Comparison of ENCODE assay signal across 1 cellular context in the genomic region with DNA sequence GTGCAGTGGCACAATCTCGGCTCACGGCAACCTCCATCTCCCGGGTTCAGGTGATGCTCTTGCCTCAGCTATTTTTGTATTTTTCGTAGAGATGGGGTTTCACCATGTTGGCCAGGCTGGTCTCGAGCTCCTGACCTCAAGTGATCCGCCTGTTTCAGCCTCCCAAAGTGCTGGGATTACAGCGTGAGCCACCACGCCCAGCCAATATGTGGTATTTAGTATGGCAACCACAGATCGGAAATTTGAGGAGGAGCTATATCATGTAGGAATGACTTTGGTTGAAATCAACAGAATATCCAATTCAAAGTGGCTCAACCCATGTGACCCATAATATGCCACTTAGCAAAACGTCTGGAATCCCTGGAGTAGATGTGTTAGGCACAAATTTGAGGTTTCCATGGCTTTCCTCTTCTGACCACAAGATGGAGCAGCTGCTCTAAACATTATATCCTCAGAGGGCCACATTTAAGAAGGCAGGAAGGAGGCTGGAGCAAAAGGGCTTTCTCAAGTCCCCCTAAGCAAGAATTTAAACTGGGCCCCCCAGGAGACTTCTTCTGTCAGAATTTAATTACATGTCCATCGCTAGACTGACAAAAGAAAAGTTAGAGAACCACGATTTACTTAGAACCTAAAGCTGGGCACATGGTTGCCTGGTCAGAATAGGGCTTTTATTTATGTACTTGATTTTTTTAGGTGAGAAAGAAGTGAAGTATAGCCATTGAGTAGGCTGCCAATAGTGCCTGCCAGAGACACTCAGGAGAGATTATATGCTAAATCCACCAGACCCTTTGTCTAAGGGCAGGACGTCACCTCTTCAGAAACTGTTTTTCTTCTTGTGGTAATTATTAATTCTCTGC.
TF ChIP-seq lines count a peak whose summit lies in the region.

No MANE protein-coding gene starts in this region.

TF ChIP-seq in K562, 482 proteins besides CTCF, POLR2A, EP300 and RAD21 (continued from another document and continues in another):
- TF ChIP-seq, protein P1, sequence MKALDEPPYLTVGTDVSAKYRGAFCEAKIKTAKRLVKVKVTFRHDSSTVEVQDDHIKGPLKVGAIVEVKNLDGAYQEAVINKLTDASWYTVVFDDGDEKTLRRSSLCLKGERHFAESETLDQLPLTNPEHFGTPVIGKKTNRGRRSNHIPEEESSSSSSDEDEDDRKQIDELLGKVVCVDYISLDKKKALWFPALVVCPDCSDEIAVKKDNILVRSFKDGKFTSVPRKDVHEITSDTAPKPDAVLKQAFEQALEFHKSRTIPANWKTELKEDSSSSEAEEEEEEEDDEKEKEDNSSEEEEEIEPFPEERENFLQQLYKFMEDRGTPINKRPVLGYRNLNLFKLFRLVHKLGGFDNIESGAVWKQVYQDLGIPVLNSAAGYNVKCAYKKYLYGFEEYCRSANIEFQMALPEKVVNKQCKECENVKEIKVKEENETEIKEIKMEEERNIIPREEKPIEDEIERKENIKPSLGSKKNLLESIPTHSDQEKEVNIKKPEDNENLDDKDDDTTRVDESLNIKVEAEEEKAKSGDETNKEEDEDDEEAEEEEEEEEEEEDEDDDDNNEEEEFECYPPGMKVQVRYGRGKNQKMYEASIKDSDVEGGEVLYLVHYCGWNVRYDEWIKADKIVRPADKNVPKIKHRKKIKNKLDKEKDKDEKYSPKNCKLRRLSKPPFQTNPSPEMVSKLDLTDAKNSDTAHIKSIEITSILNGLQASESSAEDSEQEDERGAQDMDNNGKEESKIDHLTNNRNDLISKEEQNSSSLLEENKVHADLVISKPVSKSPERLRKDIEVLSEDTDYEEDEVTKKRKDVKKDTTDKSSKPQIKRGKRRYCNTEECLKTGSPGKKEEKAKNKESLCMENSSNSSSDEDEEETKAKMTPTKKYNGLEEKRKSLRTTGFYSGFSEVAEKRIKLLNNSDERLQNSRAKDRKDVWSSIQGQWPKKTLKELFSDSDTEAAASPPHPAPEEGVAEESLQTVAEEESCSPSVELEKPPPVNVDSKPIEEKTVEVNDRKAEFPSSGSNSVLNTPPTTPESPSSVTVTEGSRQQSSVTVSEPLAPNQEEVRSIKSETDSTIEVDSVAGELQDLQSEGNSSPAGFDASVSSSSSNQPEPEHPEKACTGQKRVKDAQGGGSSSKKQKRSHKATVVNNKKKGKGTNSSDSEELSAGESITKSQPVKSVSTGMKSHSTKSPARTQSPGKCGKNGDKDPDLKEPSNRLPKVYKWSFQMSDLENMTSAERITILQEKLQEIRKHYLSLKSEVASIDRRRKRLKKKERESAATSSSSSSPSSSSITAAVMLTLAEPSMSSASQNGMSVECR (CRISPR knock-in tag; IDR thresholded peaks at IDR 0.05) = no peak
- TF ChIP-seq CEBPB (tag; IDR thresholded peaks at IDR 0.05) (no peak), JUND (IDR thresholded peaks at IDR 0.05; ENCODE audit: borderline replicate concordance, low read depth, low read length) (no peak; the same call in 1 of the 2 replicates), JUND (tag; IDR thresholded peaks at IDR 0.05; ENCODE audit: borderline replicate concordance, low read depth, low read length) (no peak), ZNF717 (CRISPR knock-in tag; IDR thresholded peaks at IDR 0.05) (no peak), SAP30 (IDR thresholded peaks at IDR 0.05; ENCODE audit: borderline replicate concordance, insufficient read depth, low read depth, low read length, poor library complexity, severe bottlenecking) (no peak), ZNF280B (CRISPR knock-in tag; IDR thresholded peaks at IDR 0.05) (no peak), CCNT2 (IDR thresholded peaks at IDR 0.05; ENCODE audit: borderline replicate concordance, extremely low read depth, insufficient read length, low read depth, low read length) (no peak), SOX6 (IDR thresholded peaks at IDR 0.05) (no peak), SMC3 (conservative IDR thresholded peaks at IDR 0.05; ENCODE audit: insufficient read depth, low read depth, low read length) (peak; percentile 91), STAT5A (IDR thresholded peaks at IDR 0.05; ENCODE audit: borderline replicate concordance, low read length) (no peak), PHF8 (IDR thresholded peaks at IDR 0.05; ENCODE audit: borderline replicate concordance, low read length) (no peak), ZNF444 (CRISPR knock-in tag; IDR thresholded peaks at IDR 0.05) (no peak), TAL1 (IDR thresholded peaks at IDR 0.05) (no peak), ZNF134 (CRISPR knock-in tag; conservative IDR thresholded peaks at IDR 0.05) (no peak), NFATC3 (IDR thresholded peaks at IDR 0.05) (no peak), ATF3 (IDR thresholded peaks at IDR 0.05) (no peak), ATF3 (CRISPR knock-in tag; conservative IDR thresholded peaks at IDR 0.05) (0 out of 2 replicates have a peak, but pooled peaks have one; percentile 68), NFYB (IDR thresholded peaks at IDR 0.05; ENCODE audit: extremely low read depth, insufficient read length) (no peak), ZBTB33 (CRISPR knock-in tag; IDR thresholded peaks at IDR 0.05) (0 out of 2 replicates have a peak, but pooled peaks have one; percentile 47), E2F4 (CRISPR knock-in tag; IDR thresholded peaks at IDR 0.05; ENCODE audit: low read depth) (no peak), ZNF76 (CRISPR knock-in tag; IDR thresholded peaks at IDR 0.05; ENCODE audit: borderline replicate concordance) (no peak), ASH1L (IDR thresholded peaks at IDR 0.05; ENCODE audit: borderline replicate concordance, low read depth, partially characterized antibody) (no peak), WHSC1 (IDR thresholded peaks at IDR 0.05; ENCODE audit: low read length) (no peak), CC2D1A (IDR thresholded peaks at IDR 0.05) (peak; percentile 48; the same call in 1 of the 2 replicates), RB1 (IDR thresholded peaks at IDR 0.05; ENCODE audit: low read depth) (0 out of 2 replicates have a peak, but pooled peaks have one; percentile 32), GATAD2B (IDR thresholded peaks at IDR 0.05; ENCODE audit: borderline replicate concordance) (peak; percentile 17; the same call in 1 of the 2 replicates), CBX8 (IDR thresholded peaks at IDR 0.05; ENCODE audit: borderline replicate concordance, extremely low read depth, low read depth, low read length, poor library complexity, severe bottlenecking) (no peak), NR1H2 (CRISPR knock-in tag; IDR thresholded peaks at IDR 0.05) (no peak), GATAD2A (IDR thresholded peaks at IDR 0.05) (no peak), SMARCA4 (IDR thresholded peaks at IDR 0.05) (no peak), ZNF324 (CRISPR knock-in tag; IDR thresholded peaks at IDR 0.05) (no peak), ARID2 (IDR thresholded peaks at IDR 0.05) (0 out of 2 replicates have a peak, but pooled peaks have one; percentile 41), HDAC2 (IDR thresholded peaks at IDR 0.05) (no peak)
- TF ChIP-seq, protein P2, sequence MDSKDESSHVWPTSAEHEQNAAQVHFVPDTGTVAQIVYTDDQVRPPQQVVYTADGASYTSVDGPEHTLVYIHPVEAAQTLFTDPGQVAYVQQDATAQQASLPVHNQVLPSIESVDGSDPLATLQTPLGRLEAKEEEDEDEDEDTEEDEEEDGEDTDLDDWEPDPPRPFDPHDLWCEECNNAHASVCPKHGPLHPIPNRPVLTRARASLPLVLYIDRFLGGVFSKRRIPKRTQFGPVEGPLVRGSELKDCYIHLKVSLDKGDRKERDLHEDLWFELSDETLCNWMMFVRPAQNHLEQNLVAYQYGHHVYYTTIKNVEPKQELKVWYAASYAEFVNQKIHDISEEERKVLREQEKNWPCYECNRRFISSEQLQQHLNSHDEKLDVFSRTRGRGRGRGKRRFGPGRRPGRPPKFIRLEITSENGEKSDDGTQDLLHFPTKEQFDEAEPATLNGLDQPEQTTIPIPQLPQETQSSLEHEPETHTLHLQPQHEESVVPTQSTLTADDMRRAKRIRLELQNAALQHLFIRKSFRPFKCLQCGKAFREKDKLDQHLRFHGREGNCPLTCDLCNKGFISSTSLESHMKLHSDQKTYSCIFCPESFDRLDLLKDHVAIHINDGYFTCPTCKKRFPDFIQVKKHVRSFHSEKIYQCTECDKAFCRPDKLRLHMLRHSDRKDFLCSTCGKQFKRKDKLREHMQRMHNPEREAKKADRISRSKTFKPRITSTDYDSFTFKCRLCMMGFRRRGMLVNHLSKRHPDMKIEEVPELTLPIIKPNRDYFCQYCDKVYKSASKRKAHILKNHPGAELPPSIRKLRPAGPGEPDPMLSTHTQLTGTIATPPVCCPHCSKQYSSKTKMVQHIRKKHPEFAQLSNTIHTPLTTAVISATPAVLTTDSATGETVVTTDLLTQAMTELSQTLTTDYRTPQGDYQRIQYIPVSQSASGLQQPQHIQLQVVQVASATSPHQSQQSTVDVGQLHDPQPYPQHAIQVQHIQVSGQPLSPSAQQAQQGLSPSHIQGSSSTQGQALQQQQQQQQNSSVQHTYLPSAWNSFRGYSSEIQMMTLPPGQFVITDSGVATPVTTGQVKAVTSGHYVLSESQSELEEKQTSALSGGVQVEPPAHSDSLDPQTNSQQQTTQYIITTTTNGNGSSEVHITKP (IDR thresholded peaks at IDR 0.05; ENCODE audit: partially characterized antibody) = no peak
- TF ChIP-seq, protein P3, sequence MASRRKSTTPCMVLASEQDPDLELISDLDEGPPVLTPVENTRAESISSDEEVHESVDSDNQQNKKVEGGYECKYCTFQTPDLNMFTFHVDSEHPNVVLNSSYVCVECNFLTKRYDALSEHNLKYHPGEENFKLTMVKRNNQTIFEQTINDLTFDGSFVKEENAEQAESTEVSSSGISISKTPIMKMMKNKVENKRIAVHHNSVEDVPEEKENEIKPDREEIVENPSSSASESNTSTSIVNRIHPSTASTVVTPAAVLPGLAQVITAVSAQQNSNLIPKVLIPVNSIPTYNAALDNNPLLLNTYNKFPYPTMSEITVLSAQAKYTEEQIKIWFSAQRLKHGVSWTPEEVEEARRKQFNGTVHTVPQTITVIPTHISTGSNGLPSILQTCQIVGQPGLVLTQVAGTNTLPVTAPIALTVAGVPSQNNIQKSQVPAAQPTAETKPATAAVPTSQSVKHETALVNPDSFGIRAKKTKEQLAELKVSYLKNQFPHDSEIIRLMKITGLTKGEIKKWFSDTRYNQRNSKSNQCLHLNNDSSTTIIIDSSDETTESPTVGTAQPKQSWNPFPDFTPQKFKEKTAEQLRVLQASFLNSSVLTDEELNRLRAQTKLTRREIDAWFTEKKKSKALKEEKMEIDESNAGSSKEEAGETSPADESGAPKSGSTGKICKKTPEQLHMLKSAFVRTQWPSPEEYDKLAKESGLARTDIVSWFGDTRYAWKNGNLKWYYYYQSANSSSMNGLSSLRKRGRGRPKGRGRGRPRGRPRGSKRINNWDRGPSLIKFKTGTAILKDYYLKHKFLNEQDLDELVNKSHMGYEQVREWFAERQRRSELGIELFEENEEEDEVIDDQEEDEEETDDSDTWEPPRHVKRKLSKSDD (conservative IDR thresholded peaks at IDR 0.05; ENCODE audit: low read length) = no peak
- TF ChIP-seq, protein P4, sequence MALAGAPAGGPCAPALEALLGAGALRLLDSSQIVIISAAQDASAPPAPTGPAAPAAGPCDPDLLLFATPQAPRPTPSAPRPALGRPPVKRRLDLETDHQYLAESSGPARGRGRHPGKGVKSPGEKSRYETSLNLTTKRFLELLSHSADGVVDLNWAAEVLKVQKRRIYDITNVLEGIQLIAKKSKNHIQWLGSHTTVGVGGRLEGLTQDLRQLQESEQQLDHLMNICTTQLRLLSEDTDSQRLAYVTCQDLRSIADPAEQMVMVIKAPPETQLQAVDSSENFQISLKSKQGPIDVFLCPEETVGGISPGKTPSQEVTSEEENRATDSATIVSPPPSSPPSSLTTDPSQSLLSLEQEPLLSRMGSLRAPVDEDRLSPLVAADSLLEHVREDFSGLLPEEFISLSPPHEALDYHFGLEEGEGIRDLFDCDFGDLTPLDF (CRISPR knock-in tag; IDR thresholded peaks at IDR 0.05) = 0 out of 2 replicates have a peak, but pooled peaks have one; percentile 37
- TF ChIP-seq, protein P5, sequence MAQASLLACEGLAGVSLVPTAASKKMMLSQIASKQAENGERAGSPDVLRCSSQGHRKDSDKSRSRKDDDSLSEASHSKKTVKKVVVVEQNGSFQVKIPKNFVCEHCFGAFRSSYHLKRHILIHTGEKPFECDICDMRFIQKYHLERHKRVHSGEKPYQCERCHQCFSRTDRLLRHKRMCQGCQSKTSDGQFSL (CRISPR knock-in tag; IDR thresholded peaks at IDR 0.05) = no peak
- TF ChIP-seq, protein P5 (tag; IDR thresholded peaks at IDR 0.05) = no peak
